In genomic region chr3:169965562-169965961, GRCh38 we compare ENCODE assay signal across 10 cellular contexts. TPM values are rescaled to one million over a fixed set of nuclear protein-coding genes. Genes with fewer than 3 reads are reported as not detected.
A peak's percentile ranks its signal among the peaks of the same experiment; 100 is the strongest.
DNase-seq lines count a peak whose midpoint lies in the region; ATAC-seq and TF ChIP-seq lines count a peak whose summit lies in the region.
"Had no signal": no experiment of that assay in that cellular context is flagged by ENCODE, and none has a peak within 500 bp of the region (broad histone marks: within the 10 kb centered on the region; RNA-seq: fewer than 3 reads in every experiment).

No MANE protein-coding gene starts in this region.

- H3K9ac ChIP-seq in PC-3 (ENCODE audit: low read length) (no peak overlapping the region; the same call in 1 of the 2 replicates), rectal smooth muscle tissue (ENCODE audit: low read length) (no peak overlapping the region), mesendoderm (ENCODE audit: low read length) (no peak overlapping the region)

- BruUV-seq in PC-3 (replicated peaks; lab: Mats Ljungman, UMichigan): no TSS peak

- H3K27me3 ChIP-seq in PC-3 (ENCODE audit: low read length) (no peaks in the 10 kb centered on the region), rectal smooth muscle tissue (ENCODE audit: control insufficient read depth, insufficient read depth, low read length) (no peaks in the 10 kb centered on the region), mesendoderm (ENCODE audit: insufficient read depth, low read length, poor library complexity) (no peaks in the 10 kb centered on the region), tibial nerve (no peaks in the 10 kb centered on the region)

- peak overlapping the region; percentile 83 for H3K4me3 Mint-ChIP-seq in activated CD4-positive, alpha-beta T cell treated with anti-CD3 and anti-CD28 coated beads for 36 hours

- H4K5ac ChIP-seq in mesendoderm (ENCODE audit: low read length): no peak overlapping the region

- peaks cover 25% of the 10 kb centered on the region for H4K20me1 ChIP-seq in PC-3 (ENCODE audit: low read length)

- POLR2A ChIA-PET in activated CD4-positive, alpha-beta T cell treated with anti-CD3 and anti-CD28 coated beads for 36 hours (lab: Charles Lee): interaction anchor here (0.6 to 0.8 kb wide), 3 partner anchors 56 to 392 kb away, joined by 5 to 10 read pairs (median 9); partner anchors contain the start of gene SKIL
- POLR2A ChIA-PET in PC-3 (lab: Charles Lee; ENCODE audit: unreplicated experiment): interaction anchor here (0.7 kb wide), 1 partner anchor 48 kb away, joined by 7 read pairs; no protein-coding TSS in a partner anchor

- H3K9me3 ChIP-seq in PC-3 (ENCODE audit: low read length): no peaks in the 10 kb centered on the region
- no peaks in the 10 kb centered on the region for H3K9me3 ChIP-seq in tibial nerve

- H3K79me1 ChIP-seq in mesendoderm (ENCODE audit: low read length): peaks cover 3% of the 10 kb centered on the region

- WGBS in mesendoderm (ENCODE audit: extremely low coverage, insufficient coverage, low lambda C conversion rate): no CpG with 5 or more reads among the region's 11 CpGs
- 92 to 93% methylated on average over 11 of the region's 11 CpGs for WGBS in tibial nerve, 2 donors

- H3K9me2 ChIP-seq in PC-3 (replicated peaks; ENCODE audit: low read length): no peaks in the 10 kb centered on the region

- no peak overlapping the region for H4K8ac ChIP-seq in mesendoderm (ENCODE audit: low read depth, low read length)

- peak overlapping the region; percentile 95 for H3K27ac Mint-ChIP-seq in activated CD4-positive, alpha-beta T cell treated with anti-CD3 and anti-CD28 coated beads for 36 hours

- no peak overlapping the region for H2AK5ac ChIP-seq in mesendoderm (ENCODE audit: low read length)

- no peak for TF ChIP-seq EP300 in tibial nerve (IDR thresholded peaks at IDR 0.05)

- no peak for TF ChIP-seq CTCF in PC-3 (conservative IDR thresholded peaks at IDR 0.05; ENCODE audit: low read depth, low read length)
- TF ChIP-seq CTCF in epithelial cell of proximal tubule (conservative IDR thresholded peaks at IDR 0.05; ENCODE audit: low read depth, low read length): no peak
- TF ChIP-seq CTCF in tibial nerve (IDR thresholded peaks at IDR 0.05): no peak

- no peak overlapping the region for H3K4ac ChIP-seq in mesendoderm (ENCODE audit: low read depth, low read length)

- peaks cover 15% of the 10 kb centered on the region for H3K4me1 ChIP-seq in PC-3 (ENCODE audit: insufficient read depth, low read length)
- peaks cover 4% of the 10 kb centered on the region for H3K4me1 ChIP-seq in rectal smooth muscle tissue (ENCODE audit: control insufficient read depth, insufficient read depth, low read length)
- H3K4me1 ChIP-seq in mesendoderm (ENCODE audit: control insufficient read depth, low read depth, low read length): peaks cover 1% of the 10 kb centered on the region
- peaks cover 0 to 39% (median 12%) of the 10 kb centered on the region in 4 donors for H3K4me1 ChIP-seq in tibial nerve

- TF ChIP-seq POLR2A in tibial nerve (IDR thresholded peaks at IDR 0.05): no peak

- no peak overlapping the region for H3K27ac ChIP-seq in PC-3 (ENCODE audit: low read length)
- H3K27ac ChIP-seq in rectal smooth muscle tissue (ENCODE audit: low read depth, low read length): no peak overlapping the region
- H3K27ac ChIP-seq in mesendoderm (ENCODE audit: low read depth, low read length): no peak overlapping the region
- H3K27ac ChIP-seq in tibial nerve: peak overlapping the region in 2 of 4 donors; percentile 97 to 100

- H2AFZ ChIP-seq in PC-3 (ENCODE audit: low read length): peak overlapping the region; percentile 99

- no peaks in the 10 kb centered on the region for H3F3A ChIP-seq in PC-3 (ENCODE audit: low read length, unreplicated experiment)

- no peak overlapping the region for H2BK120ac ChIP-seq in mesendoderm (ENCODE audit: low read depth, low read length)

- CTCF ChIA-PET in activated CD4-positive, alpha-beta T cell treated with anti-CD3 and anti-CD28 coated beads for 36 hours (lab: Charles Lee): interaction anchor here (0.7 to 0.9 kb wide), 4 partner anchors 8 to 107 kb away, joined by 3 read pairs; no protein-coding TSS in a partner anchor
- CTCF ChIA-PET in PC-3 (lab: Charles Lee): interaction anchor here (0.7 kb wide), 1 partner anchor 82 kb away, joined by 3 read pairs; no protein-coding TSS in a partner anchor

- no peak overlapping the region for H3K23ac ChIP-seq in mesendoderm (ENCODE audit: low read length)

- no peak overlapping the region for H3K56ac ChIP-seq in mesendoderm (ENCODE audit: low read length)

- H3K27me3 Mint-ChIP-seq in activated CD4-positive, alpha-beta T cell treated with anti-CD3 and anti-CD28 coated beads for 36 hours: no peaks in the 10 kb centered on the region

- H3K79me2 ChIP-seq in PC-3 (ENCODE audit: low read length) (peaks cover 45% of the 10 kb centered on the region), mesendoderm (ENCODE audit: control insufficient read depth, insufficient read depth, low read length) (peaks cover 20% of the 10 kb centered on the region)

- peak overlapping the region; percentile 75 for H3K4me3 ChIP-seq in PC-3 (ENCODE audit: low read length)
- H3K4me3 ChIP-seq in epithelial cell of proximal tubule (ENCODE audit: low read depth, low read length): peak overlapping the region; percentile 74
- peak overlapping the region; percentile 75 for H3K4me3 ChIP-seq in rectal smooth muscle tissue (ENCODE audit: low read length)
- H3K4me3 ChIP-seq in mesendoderm (ENCODE audit: low read length): no peak overlapping the region
- peak overlapping the region in 1 of 4 donors; percentile 74 for H3K4me3 ChIP-seq in tibial nerve

- H2BK5ac ChIP-seq in mesendoderm (ENCODE audit: low read length): no peak overlapping the region

- H3K4me2 ChIP-seq in PC-3 (ENCODE audit: low read length) (peak overlapping the region; percentile 94), mesendoderm (ENCODE audit: low read length) (no peak overlapping the region)

- H3K18ac ChIP-seq in mesendoderm (ENCODE audit: low read length): no peak overlapping the region

- peaks cover 5% of the 10 kb centered on the region for H3K36me3 Mint-ChIP-seq in activated CD4-positive, alpha-beta T cell treated with anti-CD3 and anti-CD28 coated beads for 36 hours (ENCODE audit: low read depth)

- peak; percentile 8 for DNase-seq in activated CD4-positive, alpha-beta T cell treated with anti-CD3 and anti-CD28 coated beads for 36 hours
- no peak for DNase-seq in activated CD4-positive, alpha-beta T cell treated with anti-CD3 and anti-CD28 coated beads for 4 hours
- DNase-seq in PC-3 (no peak), epithelial cell of proximal tubule (ENCODE audit: low read depth) (no peak), mesendoderm (no peak), GM19238 (ENCODE audit: insufficient read length, low spot score) (no peak), tibial nerve (ENCODE audit: low spot score in 2 of 2) (no peak)

- H3K9me3 Mint-ChIP-seq in activated CD4-positive, alpha-beta T cell treated with anti-CD3 and anti-CD28 coated beads for 36 hours (ENCODE audit: low read depth): peaks cover 4% of the 10 kb centered on the region

- H3K36me3 ChIP-seq in PC-3 (ENCODE audit: low read depth, low read length) (peaks cover 5% of the 10 kb centered on the region; the same call in 1 of the 2 replicates), rectal smooth muscle tissue (ENCODE audit: control insufficient read depth, insufficient read depth, low read length) (no peaks in the 10 kb centered on the region), mesendoderm (ENCODE audit: control insufficient read depth, insufficient read depth, low read length) (no peaks in the 10 kb centered on the region), tibial nerve (no peaks in the 10 kb centered on the region)

- H3K4me1 Mint-ChIP-seq in activated CD4-positive, alpha-beta T cell treated with anti-CD3 and anti-CD28 coated beads for 36 hours: peaks cover 52% of the 10 kb centered on the region

- H2BK15ac ChIP-seq in mesendoderm (replicated peaks; ENCODE audit: low read depth): no peak overlapping the region

- intact Hi-C loops in activated CD4-positive, alpha-beta T cell treated with anti-CD3 and anti-CD28 coated beads for 36 hours (cut with DNase I, micrococcal nuclease): loop anchor here (5.0 to 10.0 kb wide), 3 partner anchors 103 to 909 kb away; partner anchors contain the start of genes LRRC34 (in 1 of the 2), LRRIQ4 (in 1 of the 2) and RPL22L1 (in 1 of the 2)
- intact Hi-C loops in PC-3 (cut with micrococcal nuclease): no loop called here

- no peak for ATAC-seq in activated CD4-positive, alpha-beta T cell treated with anti-CD3 and anti-CD28 coated beads for 36 hours
- ATAC-seq in PC-3: no peak

RNA-seq across cellular contexts. Expression of gene SEC62, which starts 1.0 kb away (rescaled TPM):
- 10 to 100 TPM; 62.8 to 74.7 TPM for total RNA-seq in activated CD4-positive, alpha-beta T cell treated with anti-CD3 and anti-CD28 coated beads for 36 hours
- total RNA-seq in PC-3 (2014; rRNA removed): 29.0 and 31.8 TPM in 2 replicates
- total RNA-seq in epithelial cell of proximal tubule: 24.7 and 34.8 TPM in 2 replicates
- 214 TPM for polyA plus RNA-seq in mesendoderm (2013, experiment 1 of 2)
- polyA plus RNA-seq in mesendoderm (2013, experiment 2 of 2): 216 TPM
- 10 to 100 TPM; 36.0 to 53.3 (median 45.7) TPM for total RNA-seq in tibial nerve

RNA-seq across cellular contexts. Expression of gene SAMD7, which starts 54.2 kb away (rescaled TPM):
- not detected for total RNA-seq in activated CD4-positive, alpha-beta T cell treated with anti-CD3 and anti-CD28 coated beads for 36 hours
- total RNA-seq in PC-3 (2014; rRNA removed) (not detected in 2 replicates), epithelial cell of proximal tubule (not detected in 2 replicates), tibial nerve (not detected)
- polyA plus RNA-seq in mesendoderm (2013, experiment 1 of 2): not detected
- not detected for polyA plus RNA-seq in mesendoderm (2013, experiment 2 of 2)
- total RNA-seq: myocyte had no signal
- polyA plus RNA-seq: BJ had no signal
